Comparison of ENCODE assay signal across 11 cellular contexts in genomic region chr2:113962692-113963480, GRCh38.
DNase-seq lines count a peak whose midpoint lies in the region; ATAC-seq and TF ChIP-seq lines count a peak whose summit lies in the region.
"Had no signal": no experiment of that assay in that cellular context is flagged by ENCODE, and none has a peak within 500 bp of the region (broad histone marks: within the 10 kb centered on the region; RNA-seq: fewer than 3 reads in every experiment).

No MANE protein-coding gene starts in this region.

- H3K9me3 Mint-ChIP-seq in activated naive CD8-positive, alpha-beta T cell treated with anti-CD3 and anti-CD28 coated beads for 36 hours = no peaks in the 10 kb centered on the region
- no peaks in the 10 kb centered on the region for H3K9me3 Mint-ChIP-seq in immature natural killer cell
- H3K9me3 Mint-ChIP-seq: H9 had no signal

- H3K27me3 Mint-ChIP-seq in activated naive CD8-positive, alpha-beta T cell treated with anti-CD3 and anti-CD28 coated beads for 36 hours = no peaks in the 10 kb centered on the region
- H3K27me3 Mint-ChIP-seq in immature natural killer cell (ENCODE audit: low read depth in 3 of 3) = no peaks in the 10 kb centered on the region

- in situ Hi-C loops in KBM-7 (cut with MboI; ENCODE audit: low pct_unique_long_range_greater_than_20kb, low sequenced_read_pairs) = no loop called here

- H3K36me3 Mint-ChIP-seq in activated naive CD8-positive, alpha-beta T cell treated with anti-CD3 and anti-CD28 coated beads for 36 hours = peaks cover 3% of the 10 kb centered on the region
- H3K36me3 Mint-ChIP-seq in immature natural killer cell = peaks cover 0 to 3% (median 0%) of the 10 kb centered on the region in 3 donors

- peak; percentile 40 for DNase-seq in AG04449 (ENCODE audit: low read depth, low spot score)
- no peak for DNase-seq in activated naive CD8-positive, alpha-beta T cell treated with anti-CD3 and anti-CD28 coated beads for 36 hours
- DNase-seq in immature natural killer cell = no peak
- no peak for DNase-seq in NCI-H526 (lab: John Stamatoyannopoulos, UW)
- no peak for DNase-seq in NCI-H2227 treated with DMSO at 0.1 percent for 48 hours (lab: John Stamatoyannopoulos, UW)
- DNase-seq in KBM-7 = no peak
- DNase-seq: H9; NCI-H1092 treated with DMSO at 0.1 percent for 48 hours; stimulated activated CD4-positive, alpha-beta T cell treated with anti-CD3 and anti-CD28 coated beads, Interleukin-4, amount 100 ng/mL, for 1 hour had no signal

- TF ChIP-seq POLR2A in GM19193 (IDR thresholded peaks at IDR 0.05; ENCODE audit: extremely low read depth, insufficient read depth, insufficient read length) = peak; percentile 24

- peaks cover 18% of the 10 kb centered on the region for H3K4me1 Mint-ChIP-seq in activated naive CD8-positive, alpha-beta T cell treated with anti-CD3 and anti-CD28 coated beads for 36 hours
- H3K4me1 Mint-ChIP-seq in immature natural killer cell = peaks cover 10 to 55% of the 10 kb centered on the region in 2 donors
- H3K4me1 Mint-ChIP-seq: H9 had no signal

- H3K4me3 Mint-ChIP-seq in activated naive CD8-positive, alpha-beta T cell treated with anti-CD3 and anti-CD28 coated beads for 36 hours = no peak overlapping the region
- H3K4me3 Mint-ChIP-seq in immature natural killer cell = no peak overlapping the region
- H3K4me3 Mint-ChIP-seq: H9 had no signal

- CTCF ChIA-PET in AG04449 (lab: Yijun Ruan, JAX) = no interaction called here

- H3K27ac Mint-ChIP-seq in activated naive CD8-positive, alpha-beta T cell treated with anti-CD3 and anti-CD28 coated beads for 36 hours = peak overlapping the region; percentile 22
- H3K27ac Mint-ChIP-seq in immature natural killer cell = peak overlapping the region in 5 of 6 donors; percentile 1 to 55 (median 35)

- no peak for ATAC-seq in GM19467 (IDR thresholded peaks at IDR 0.05; ENCODE audit: unreplicated experiment)

- no peak overlapping the region for H3K4me3 ChIP-seq in AG04449 (ENCODE audit: low read depth, low read length)

- POLR2A ChIA-PET in AG04449 (lab: Yijun Ruan, JAX) = no interaction called here

- no peak for TF ChIP-seq CTCF in AG04449 (IDR thresholded peaks at IDR 0.05; ENCODE audit: insufficient read depth, low read length, missing control alignments)
